ENCODE assay signal across 8 cellular contexts in the genomic region with DNA sequence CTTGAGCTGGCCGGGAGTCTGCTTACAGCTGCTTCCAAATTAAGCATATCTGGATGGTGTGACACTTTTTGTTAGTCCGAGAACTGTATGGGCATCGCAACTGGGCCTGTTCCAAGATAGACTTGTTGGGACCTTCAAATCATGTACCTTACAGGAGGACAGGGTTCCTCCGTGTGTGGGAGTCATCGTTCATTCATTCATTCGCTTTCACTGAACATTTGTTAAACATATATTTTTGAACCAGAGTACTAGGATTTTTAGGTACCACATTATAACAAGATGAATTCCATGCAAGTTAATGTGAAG. TPM values are rescaled to one million over a fixed set of nuclear protein-coding genes. Genes with fewer than 3 reads are reported as not detected.
DNase-seq lines count a peak whose midpoint lies in the region; ATAC-seq and TF ChIP-seq lines count a peak whose summit lies in the region.

No MANE protein-coding gene starts in this region.

- peak overlapping the region; percentile 75 for H3K4me3 ChIP-seq in kidney epithelial cell (ENCODE audit: low read depth, low read length)

- intact Hi-C loops in activated CD8-positive, alpha-beta T cell treated with anti-CD3 and anti-CD28 coated beads for 36 hours (cut with micrococcal nuclease) = no loop called here

- no peaks in the 10 kb centered on the region for H3K27me3 ChIP-seq in kidney epithelial cell (ENCODE audit: control insufficient read depth, insufficient read depth, low read length)

- POLR2A ChIA-PET in activated CD8-positive, alpha-beta T cell treated with anti-CD3 and anti-CD28 coated beads for 36 hours (lab: Charles Lee) = interaction anchor here (0.7 to 2.2 kb wide), 9 partner anchors 11 to 1315 kb away, joined by 3 to 11 read pairs (median 5); a partner anchor contains a TSS

- no peaks in the 10 kb centered on the region for H3K9me3 Mint-ChIP-seq in activated CD8-positive, alpha-beta T cell treated with anti-CD3 and anti-CD28 coated beads for 36 hours
- H3K9me3 Mint-ChIP-seq in type B pancreatic cell = no peaks in the 10 kb centered on the region

- CTCF ChIA-PET in activated CD8-positive, alpha-beta T cell treated with anti-CD3 and anti-CD28 coated beads for 36 hours (lab: Charles Lee) = interaction anchor here (0.7 to 2.5 kb wide), 11 partner anchors 11 to 149 kb away, joined by 3 to 11 read pairs (median 3); no protein-coding TSS in a partner anchor

- H3K27ac Mint-ChIP-seq in activated CD8-positive, alpha-beta T cell treated with anti-CD3 and anti-CD28 coated beads for 36 hours = peak overlapping the region; percentile 92
- peak overlapping the region; percentile 86 for H3K27ac Mint-ChIP-seq in type B pancreatic cell

- TF ChIP-seq CTCF in activated CD8-positive, alpha-beta T cell treated with anti-CD3 and anti-CD28 coated beads for 36 hours (IDR thresholded peaks at IDR 0.05) = no peak
- no peak for TF ChIP-seq CTCF in kidney epithelial cell (IDR thresholded peaks at IDR 0.05; ENCODE audit: insufficient read depth, low read length, poor library complexity, severe bottlenecking)
- TF ChIP-seq CTCF in type B pancreatic cell (conservative IDR thresholded peaks at IDR 0.05) = no peak

- peaks cover 1% of the 10 kb centered on the region for H3K27me3 Mint-ChIP-seq in activated CD8-positive, alpha-beta T cell treated with anti-CD3 and anti-CD28 coated beads for 36 hours
- peaks cover 4% of the 10 kb centered on the region for H3K27me3 Mint-ChIP-seq in type B pancreatic cell

- no peak for DNase-seq in activated CD8-positive, alpha-beta T cell treated with anti-CD3 and anti-CD28 coated beads for 36 hours
- DNase-seq in kidney epithelial cell (ENCODE audit: low read depth) (no peak), type B pancreatic cell (ENCODE audit: extremely low spot score, unreplicated experiment) (no peak), COLO668 (lab: John Stamatoyannopoulos, UW; ENCODE audit: unreplicated experiment) (no peak), DMS153 (lab: John Stamatoyannopoulos, UW) (no peak), NCI-H82 treated with DMSO at 0.1 percent for 48 hours (lab: John Stamatoyannopoulos, UW; ENCODE audit: unreplicated experiment) (no peak)

- H3K36me3 ChIP-seq in kidney epithelial cell (ENCODE audit: control insufficient read depth, insufficient read depth, low read length) = no peaks in the 10 kb centered on the region

- H3K4me1 Mint-ChIP-seq in activated CD8-positive, alpha-beta T cell treated with anti-CD3 and anti-CD28 coated beads for 36 hours (ENCODE audit: low read depth) = peaks cover 31% of the 10 kb centered on the region
- peaks cover 12% of the 10 kb centered on the region for H3K4me1 Mint-ChIP-seq in type B pancreatic cell (ENCODE audit: unreplicated experiment)

- H3K4me3 Mint-ChIP-seq in activated CD8-positive, alpha-beta T cell treated with anti-CD3 and anti-CD28 coated beads for 36 hours = peak overlapping the region; percentile 89
- H3K4me3 Mint-ChIP-seq in type B pancreatic cell = peak overlapping the region; percentile 96

- ATAC-seq in GM19025 (IDR thresholded peaks at IDR 0.05; ENCODE audit: low read depth, unreplicated experiment) (peak; percentile 32), HG02943 (IDR thresholded peaks at IDR 0.05; ENCODE audit: low read depth, unreplicated experiment) (peak; percentile 35)
- no peak for ATAC-seq in activated CD8-positive, alpha-beta T cell treated with anti-CD3 and anti-CD28 coated beads for 36 hours

- H3K36me3 Mint-ChIP-seq in activated CD8-positive, alpha-beta T cell treated with anti-CD3 and anti-CD28 coated beads for 36 hours (ENCODE audit: low read depth) = no peaks in the 10 kb centered on the region
- peaks cover 4% of the 10 kb centered on the region for H3K36me3 Mint-ChIP-seq in type B pancreatic cell

RNA-seq across cellular contexts. Expression of a gene that starts 0.4 kb away (rescaled TPM):
- total RNA-seq in activated CD8-positive, alpha-beta T cell treated with anti-CD3 and anti-CD28 coated beads for 36 hours = 10 to 100 TPM; 40.2 to 47.7 TPM
- total RNA-seq in kidney epithelial cell = 21.7 and 26.2 TPM in 2 replicates
- total RNA-seq in type B pancreatic cell (ENCODE audit: low replicate concordance) = 53.9 and 82.5 TPM in 2 replicates

RNA-seq across cellular contexts. Expression of a gene that starts 58.7 kb away (rescaled TPM):
- 10 to 100 TPM in 1 of 2 experiments, 1 to 10 TPM in 1; 8.1 to 11.7 TPM for total RNA-seq in activated CD8-positive, alpha-beta T cell treated with anti-CD3 and anti-CD28 coated beads for 36 hours
- total RNA-seq in kidney epithelial cell (25.9 and 30.2 TPM in 2 replicates), type B pancreatic cell (ENCODE audit: low replicate concordance) (35.5 and 44.9 TPM in 2 replicates)
